In the genomic region with DNA sequence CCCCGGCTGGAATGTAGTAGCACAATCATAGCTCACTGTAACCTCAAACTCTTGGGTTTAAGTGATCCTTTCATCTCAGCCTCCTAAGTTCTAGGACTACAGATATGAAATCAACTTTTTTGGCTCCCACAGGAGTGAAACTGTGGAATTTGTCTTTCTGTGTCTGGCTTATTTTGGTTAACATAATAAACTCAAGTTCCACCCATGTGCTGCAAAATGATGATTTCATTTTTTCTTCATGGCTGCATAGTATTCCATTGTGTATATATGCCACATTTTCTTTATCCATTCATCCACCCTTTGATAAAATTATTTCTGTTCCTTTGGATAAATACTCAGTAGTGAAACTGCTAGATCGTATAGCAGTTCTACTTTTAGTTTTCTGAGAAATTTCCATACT, we compare ENCODE assay signal across 1 cellular context.
TF ChIP-seq lines count a peak whose summit lies in the region.

No MANE protein-coding gene starts in this region.

TF ChIP-seq in HEK293, 187 proteins besides CTCF, POLR2A, EP300 and RAD21 (continued from another document):
- TF ChIP-seq, protein P1, sequence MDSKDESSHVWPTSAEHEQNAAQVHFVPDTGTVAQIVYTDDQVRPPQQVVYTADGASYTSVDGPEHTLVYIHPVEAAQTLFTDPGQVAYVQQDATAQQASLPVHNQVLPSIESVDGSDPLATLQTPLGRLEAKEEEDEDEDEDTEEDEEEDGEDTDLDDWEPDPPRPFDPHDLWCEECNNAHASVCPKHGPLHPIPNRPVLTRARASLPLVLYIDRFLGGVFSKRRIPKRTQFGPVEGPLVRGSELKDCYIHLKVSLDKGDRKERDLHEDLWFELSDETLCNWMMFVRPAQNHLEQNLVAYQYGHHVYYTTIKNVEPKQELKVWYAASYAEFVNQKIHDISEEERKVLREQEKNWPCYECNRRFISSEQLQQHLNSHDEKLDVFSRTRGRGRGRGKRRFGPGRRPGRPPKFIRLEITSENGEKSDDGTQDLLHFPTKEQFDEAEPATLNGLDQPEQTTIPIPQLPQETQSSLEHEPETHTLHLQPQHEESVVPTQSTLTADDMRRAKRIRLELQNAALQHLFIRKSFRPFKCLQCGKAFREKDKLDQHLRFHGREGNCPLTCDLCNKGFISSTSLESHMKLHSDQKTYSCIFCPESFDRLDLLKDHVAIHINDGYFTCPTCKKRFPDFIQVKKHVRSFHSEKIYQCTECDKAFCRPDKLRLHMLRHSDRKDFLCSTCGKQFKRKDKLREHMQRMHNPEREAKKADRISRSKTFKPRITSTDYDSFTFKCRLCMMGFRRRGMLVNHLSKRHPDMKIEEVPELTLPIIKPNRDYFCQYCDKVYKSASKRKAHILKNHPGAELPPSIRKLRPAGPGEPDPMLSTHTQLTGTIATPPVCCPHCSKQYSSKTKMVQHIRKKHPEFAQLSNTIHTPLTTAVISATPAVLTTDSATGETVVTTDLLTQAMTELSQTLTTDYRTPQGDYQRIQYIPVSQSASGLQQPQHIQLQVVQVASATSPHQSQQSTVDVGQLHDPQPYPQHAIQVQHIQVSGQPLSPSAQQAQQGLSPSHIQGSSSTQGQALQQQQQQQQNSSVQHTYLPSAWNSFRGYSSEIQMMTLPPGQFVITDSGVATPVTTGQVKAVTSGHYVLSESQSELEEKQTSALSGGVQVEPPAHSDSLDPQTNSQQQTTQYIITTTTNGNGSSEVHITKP (tag by site-specific recombination; IDR thresholded peaks at IDR 0.05): no peak
- TF ChIP-seq, protein P2, sequence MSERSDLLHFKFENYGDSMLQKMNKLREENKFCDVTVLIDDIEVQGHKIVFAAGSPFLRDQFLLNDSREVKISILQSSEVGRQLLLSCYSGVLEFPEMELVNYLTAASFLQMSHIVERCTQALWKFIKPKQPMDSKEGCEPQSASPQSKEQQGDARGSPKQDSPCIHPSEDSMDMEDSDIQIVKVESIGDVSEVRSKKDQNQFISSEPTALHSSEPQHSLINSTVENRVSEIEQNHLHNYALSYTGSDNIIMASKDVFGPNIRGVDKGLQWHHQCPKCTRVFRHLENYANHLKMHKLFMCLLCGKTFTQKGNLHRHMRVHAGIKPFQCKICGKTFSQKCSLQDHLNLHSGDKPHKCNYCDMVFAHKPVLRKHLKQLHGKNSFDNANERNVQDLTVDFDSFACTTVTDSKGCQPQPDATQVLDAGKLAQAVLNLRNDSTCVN (tag by site-specific recombination; optimal IDR thresholded peaks at IDR 0.05): no peak
- TF ChIP-seq SP3 (tag by site-specific recombination; IDR thresholded peaks at IDR 0.05) (no peak), YY2 (tag by site-specific recombination; IDR thresholded peaks at IDR 0.05) (no peak), ZNF768 (tag by site-specific recombination; IDR thresholded peaks at IDR 0.05) (no peak), ZNF266 (tag by site-specific recombination; IDR thresholded peaks at IDR 0.05; ENCODE audit: low read depth) (no peak)
- TF ChIP-seq, protein P3, sequence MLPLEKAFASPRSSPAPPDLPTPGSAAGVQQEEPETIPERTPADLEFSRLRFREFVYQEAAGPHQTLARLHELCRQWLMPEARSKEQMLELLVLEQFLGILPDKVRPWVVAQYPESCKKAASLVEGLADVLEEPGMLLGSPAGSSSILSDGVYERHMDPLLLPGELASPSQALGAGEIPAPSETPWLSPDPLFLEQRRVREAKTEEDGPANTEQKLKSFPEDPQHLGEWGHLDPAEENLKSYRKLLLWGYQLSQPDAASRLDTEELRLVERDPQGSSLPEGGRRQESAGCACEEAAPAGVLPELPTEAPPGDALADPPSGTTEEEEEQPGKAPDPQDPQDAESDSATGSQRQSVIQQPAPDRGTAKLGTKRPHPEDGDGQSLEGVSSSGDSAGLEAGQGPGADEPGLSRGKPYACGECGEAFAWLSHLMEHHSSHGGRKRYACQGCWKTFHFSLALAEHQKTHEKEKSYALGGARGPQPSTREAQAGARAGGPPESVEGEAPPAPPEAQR (tag by site-specific recombination; IDR thresholded peaks at IDR 0.05): no peak
